Comparison of ENCODE assay signal across 18 cellular contexts in genomic region chr19:10935371-10936059, GRCh38.
"Had no signal": no experiment of that assay in that cellular context is flagged by ENCODE, and none has a peak within 500 bp of the region (broad histone marks: within the 10 kb centered on the region; RNA-seq: fewer than 3 reads in every experiment).

No MANE protein-coding gene starts in this region.

- H3K9ac ChIP-seq: parathyroid adenoma had no signal

- DNase-seq: activated CD4-positive, alpha-beta T cell treated with anti-CD3 and anti-CD28 coated beads, Interleukin-2, amount 50 U/mL, for 4 hours; activated CD4-positive, CD25-positive, alpha-beta regulatory T cell treated with anti-CD3 and anti-CD28 coated beads, Interleukin-2, amount 50 U/mL, for 72 hours; activated gamma-delta T cell; adrenal gland; dermis blood vessel endothelial cell; effector memory CD4-positive, alpha-beta T cell; esophagus squamous epithelium; immature natural killer cell; kidney glomerular epithelial cell; naive thymus-derived CD4-positive, alpha-beta T cell; stimulated activated CD4-positive, alpha-beta T cell treated with anti-CD3 and anti-CD28 coated beads, Interleukin-4, amount 100 ng/mL, for 4 hours; testis; upper lobe of left lung had no signal

- ATAC-seq: activated naive CD4-positive, alpha-beta T cell treated with anti-CD3 and anti-CD28 coated beads, Interleukin-2, amount 50 U/mL, for 72 hours; naive thymus-derived CD4-positive, alpha-beta T cell; sciatic nerve; stimulated activated memory B cell treated with anti-CD40 and anti-IgM and Interleukin-4, amounts not matched to agents 10 μg/mL and 1 μg/mL and 100 μg/mL, for 72 hours had no signal

- H2AFZ ChIP-seq: parathyroid adenoma had no signal

- FAIRE-seq: bronchial epithelial cell had no signal

- H3K4me3 ChIP-seq: adrenal gland, esophagus squamous epithelium, testis, upper lobe of left lung had no signal

- H3K4me1 ChIP-seq: adrenal gland, parathyroid adenoma, testis had no signal

- H3K9me3 ChIP-seq: adrenal gland, esophagus squamous epithelium, testis, upper lobe of left lung had no signal

- H3K27me3 ChIP-seq: adrenal gland, esophagus squamous epithelium, testis, upper lobe of left lung had no signal

- H3K27ac ChIP-seq: adrenal gland, esophagus squamous epithelium, parathyroid adenoma, testis, upper lobe of left lung had no signal
